27 cellular contexts compared by ENCODE assay signal in the genomic region with DNA sequence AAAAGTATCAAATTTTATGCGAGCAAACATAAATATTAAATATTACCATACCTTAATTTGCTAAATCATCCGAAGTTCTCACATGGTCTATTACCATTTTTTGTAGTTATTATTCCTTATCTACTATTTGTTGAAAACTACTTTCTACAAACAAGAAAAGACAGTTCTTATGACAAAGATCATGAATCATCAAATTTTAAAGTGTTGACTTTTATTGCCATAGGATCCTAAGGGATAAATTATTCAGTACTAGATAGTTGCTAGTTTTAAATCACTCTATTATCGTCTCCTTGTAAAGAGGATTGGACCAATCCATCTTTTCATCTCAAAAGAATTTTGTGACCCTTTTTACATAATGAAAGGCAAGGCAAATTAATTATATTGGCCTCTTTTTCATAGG.
"Had no signal": no experiment of that assay in that cellular context is flagged by ENCODE, and none has a peak within 500 bp of the region (broad histone marks: within the 10 kb centered on the region; RNA-seq: fewer than 3 reads in every experiment).

No MANE protein-coding gene starts in this region.

- H3K9me3 Mint-ChIP-seq: dendritic cell treated with granulocyte-macrophage colony-stimulating factor and Interleukin-4, amounts not matched to agents 40 ng/mL and 50 ng/mL, for 4 days; endodermal cell had no signal

- H3K9me3 ChIP-seq: colonic mucosa, esophagus squamous epithelium, gastrocnemius medialis, heart right ventricle, lower lobe of right lung, mucosa of descending colon had no signal

- FAIRE-seq: endometrium, islet of Langerhans, keratinocyte had no signal

- H3K36me3 ChIP-seq: colonic mucosa, esophagus squamous epithelium, gastrocnemius medialis, heart right ventricle, left lung, lower lobe of right lung had no signal

- H3K4me3 ChIP-seq: colonic mucosa, esophagus squamous epithelium, gastrocnemius medialis, heart right ventricle, left lung, lower lobe of right lung, mucosa of descending colon had no signal

- H3K27me3 Mint-ChIP-seq: dendritic cell treated with granulocyte-macrophage colony-stimulating factor and Interleukin-4, amounts not matched to agents 40 ng/mL and 50 ng/mL, for 4 days; effector memory CD8-positive, alpha-beta T cell had no signal

- ATAC-seq: effector memory CD8-positive, alpha-beta T cell; esophagus mucosa; gastrocnemius medialis; heart right ventricle; left cardiac atrium; left lung; left ventricle myocardium superior; lower lobe of right lung; mucosa of descending colon had no signal

- H3K36me3 Mint-ChIP-seq: mesothelial cell of epicardium had no signal

- H3K4me1 ChIP-seq: colonic mucosa, esophagus squamous epithelium, gastrocnemius medialis, heart right ventricle, left lung, lower lobe of right lung had no signal

- H3K27ac Mint-ChIP-seq: dendritic cell treated with granulocyte-macrophage colony-stimulating factor and Interleukin-4, amounts not matched to agents 40 ng/mL and 50 ng/mL, for 4 days; effector memory CD8-positive, alpha-beta T cell; endodermal cell; mesothelial cell of epicardium had no signal

- H3K4me1 Mint-ChIP-seq: endodermal cell, mesothelial cell of epicardium had no signal

- H3K27me3 ChIP-seq: colonic mucosa, esophagus squamous epithelium, gastrocnemius medialis, heart right ventricle, left lung had no signal

- DNase-seq: colonic mucosa; cortex of kidney; effector CD8-positive, alpha-beta T cell; effector memory CD8-positive, alpha-beta T cell; endodermal cell; erythroblast; esophagus squamous epithelium; foreskin fibroblast; foreskin melanocyte; gastrocnemius medialis; glutamatergic neuron; head of caudate nucleus; heart right ventricle; hippocampal formation; left cardiac atrium; left lung; left ventricle myocardium superior; lower lobe of right lung; mesenchymal stem cell; mucosa of descending colon had no signal

- H3K4me3 Mint-ChIP-seq: dendritic cell treated with granulocyte-macrophage colony-stimulating factor and Interleukin-4, amounts not matched to agents 40 ng/mL and 50 ng/mL, for 4 days; effector memory CD8-positive, alpha-beta T cell; endodermal cell; mesothelial cell of epicardium had no signal

- H3K27ac ChIP-seq: colonic mucosa, epithelial cell of prostate, esophagus squamous epithelium, gastrocnemius medialis, heart right ventricle, left lung, lower lobe of right lung had no signal
